In genomic region chr13:111213964-111214726, GRCh38 we compare ENCODE assay signal across 1 cellular context.
TF ChIP-seq lines count a peak whose summit lies in the region.

No MANE protein-coding gene starts in this region.

TF ChIP-seq in GM23338, 12 proteins besides CTCF, POLR2A, EP300 and RAD21 (continued from another document):
- no peak for TF ChIP-seq REST (IDR thresholded peaks at IDR 0.05; ENCODE audit: unreplicated experiment)
- no peak for TF ChIP-seq EZH2phosphoT487 (IDR thresholded peaks at IDR 0.05; ENCODE audit: unreplicated experiment)
- TF ChIP-seq ETS1 (IDR thresholded peaks at IDR 0.05): no peak
- no peak for TF ChIP-seq ZNF331 (CRISPR knock-in tag; IDR thresholded peaks at IDR 0.05; ENCODE audit: low read depth)
- no peak for TF ChIP-seq ZNF114 (CRISPR knock-in tag; IDR thresholded peaks at IDR 0.05)
- no peak for TF ChIP-seq JUNB (IDR thresholded peaks at IDR 0.05; ENCODE audit: unreplicated experiment)
- no peak for TF ChIP-seq CREB1 (CRISPR knock-in tag; IDR thresholded peaks at IDR 0.05; ENCODE audit: low read depth)
